ENCODE assay signal across 1 cellular context in genomic region chr11:3169235-3169951, GRCh38.
TF ChIP-seq lines count a peak whose summit lies in the region.

No MANE protein-coding gene starts in this region.

TF ChIP-seq in K562, 482 proteins besides CTCF, POLR2A, EP300 and RAD21 (continued from another document and continues in another):
- peak; percentile 73 for TF ChIP-seq TFE3 (CRISPR knock-in tag; IDR thresholded peaks at IDR 0.05)
- TF ChIP-seq SMAD4 (CRISPR knock-in tag; conservative IDR thresholded peaks at IDR 0.05) = peak; percentile 89
- peak; percentile 80 for TF ChIP-seq TAL1 (IDR thresholded peaks at IDR 0.05)
- TF ChIP-seq ZNF263 (CRISPR knock-in tag; IDR thresholded peaks at IDR 0.05; ENCODE audit: borderline replicate concordance) = peak; percentile 73
- peak; percentile 94 for TF ChIP-seq TCF3 (CRISPR knock-in tag; IDR thresholded peaks at IDR 0.05)
- peak; percentile 93 for TF ChIP-seq ARID1B (IDR thresholded peaks at IDR 0.05)
- peak; percentile 52 for TF ChIP-seq SAP30 (IDR thresholded peaks at IDR 0.05; ENCODE audit: borderline replicate concordance, insufficient read depth, low read depth, low read length, poor library complexity, severe bottlenecking)
- 0 out of 2 replicates have a peak, but pooled peaks have one; percentile 42 for TF ChIP-seq CEBPG (CRISPR knock-in tag; IDR thresholded peaks at IDR 0.05)
- no peak for TF ChIP-seq CEBPG (tag; conservative IDR thresholded peaks at IDR 0.05 in 1 of 2, IDR thresholded peaks at IDR 0.05 in 1 of 2)
- peak; percentile 76 for TF ChIP-seq DMBX1 (CRISPR knock-in tag; IDR thresholded peaks at IDR 0.05; ENCODE audit: borderline replicate concordance)
- peak; percentile 65; the same call in 1 of the 2 replicates for TF ChIP-seq HMBOX1 (IDR thresholded peaks at IDR 0.05)
- peak; percentile 73 for TF ChIP-seq GATAD2B (IDR thresholded peaks at IDR 0.05; ENCODE audit: borderline replicate concordance)
- peak; percentile 25 for TF ChIP-seq MEIS2 (IDR thresholded peaks at IDR 0.05; ENCODE audit: partially characterized antibody)
- TF ChIP-seq ZNF324 (CRISPR knock-in tag; IDR thresholded peaks at IDR 0.05) = no peak
- peak in 2 of 3 experiments; percentile 41 to 52 for TF ChIP-seq YY1 (IDR thresholded peaks at IDR 0.05; ENCODE audit: borderline replicate concordance in 1 of 3, control insufficient read depth in 1 of 3, extremely low read depth in 1 of 3, insufficient read depth in 3 of 3, insufficient read length in 1 of 3, insufficient replicate concordance in 2 of 3, low read depth in 1 of 3, low read length in 2 of 3)
- peak; percentile 13; the same call in 1 of the 2 replicates for TF ChIP-seq GABPA (tag; conservative IDR thresholded peaks at IDR 0.05; ENCODE audit: low read depth)
- peak; percentile 89 for TF ChIP-seq LEF1 (IDR thresholded peaks at IDR 0.05)
- peak; percentile 48; the same call in 1 of the 2 replicates for TF ChIP-seq ZBTB40 (IDR thresholded peaks at IDR 0.05)
- no peak for TF ChIP-seq ZBTB40 (CRISPR knock-in tag; IDR thresholded peaks at IDR 0.05)
- no peak for TF ChIP-seq PHB (CRISPR knock-in tag; IDR thresholded peaks at IDR 0.05)
- TF ChIP-seq PRDM10 (IDR thresholded peaks at IDR 0.05; ENCODE audit: partially characterized antibody) = peak; percentile 89
- 0 out of 2 replicates have a peak, but pooled peaks have one; percentile 76 for TF ChIP-seq FOXK1 (CRISPR knock-in tag; IDR thresholded peaks at IDR 0.05; ENCODE audit: borderline replicate concordance)
- TF ChIP-seq KDM1A (IDR thresholded peaks at IDR 0.05) = peak; percentile 74 to 87
- TF ChIP-seq FOXJ2 (tag; IDR thresholded peaks at IDR 0.05) = no peak
- peak; percentile 80 for TF ChIP-seq MTA1 (IDR thresholded peaks at IDR 0.05; ENCODE audit: borderline replicate concordance)
- no peak for TF ChIP-seq ZNF146 (CRISPR knock-in tag; IDR thresholded peaks at IDR 0.05; ENCODE audit: unreplicated experiment)
- peak; percentile 30; the same call in 1 of the 2 replicates for TF ChIP-seq MYBL2 (IDR thresholded peaks at IDR 0.05; ENCODE audit: low read depth)
- TF ChIP-seq MYBL2 (CRISPR knock-in tag; IDR thresholded peaks at IDR 0.05; ENCODE audit: borderline replicate concordance) = no peak
- no peak for TF ChIP-seq TAF7 (tag; IDR thresholded peaks at IDR 0.05)
- peak; percentile 54 for TF ChIP-seq KDM5B (IDR thresholded peaks at IDR 0.05; ENCODE audit: insufficient replicate concordance, low read depth, low read length)
- peak; percentile 42 to 95; a peak in 3 of 4 replicates for TF ChIP-seq RCOR1 (IDR thresholded peaks at IDR 0.05; ENCODE audit: borderline replicate concordance in 1 of 2, low read depth in 2 of 2, low read length in 2 of 2)
- no peak for TF ChIP-seq E2F4 (CRISPR knock-in tag; IDR thresholded peaks at IDR 0.05; ENCODE audit: low read depth)
- TF ChIP-seq ZBTB12 (CRISPR knock-in tag; IDR thresholded peaks at IDR 0.05) = no peak
- peak; percentile 57; the same call in 1 of the 2 replicates for TF ChIP-seq CREB1 (IDR thresholded peaks at IDR 0.05)
- peak; percentile 49; the same call in 1 of the 2 replicates for TF ChIP-seq CREB1 (CRISPR knock-in tag; IDR thresholded peaks at IDR 0.05)
- peak; percentile 73 for TF ChIP-seq NBN (IDR thresholded peaks at IDR 0.05; ENCODE audit: low read depth)
- TF ChIP-seq RFX7 (CRISPR knock-in tag; IDR thresholded peaks at IDR 0.05) = no peak
- TF ChIP-seq SP1 (CRISPR knock-in tag; IDR thresholded peaks at IDR 0.05) = no peak; the same call in none of the 2 replicates
- peak in 1 of 2 experiments; percentile 77; a peak in 2 of 3 replicates for TF ChIP-seq CBX3 (IDR thresholded peaks at IDR 0.05; ENCODE audit: borderline replicate concordance in 1 of 2, low read length in 2 of 2)
